Comparison of ENCODE assay signal across 28 cellular contexts in genomic region chr16:62891-63290, GRCh38.
"Had no signal": no experiment of that assay in that cellular context is flagged by ENCODE, and none has a peak within 500 bp of the region (broad histone marks: within the 10 kb centered on the region; RNA-seq: fewer than 3 reads in every experiment).

No MANE protein-coding gene starts in this region.

- H3K4me3 ChIP-seq: adrenal gland, body of pancreas, colonic mucosa, esophagus squamous epithelium, gastroesophageal sphincter had no signal

- H3K27ac ChIP-seq: adrenal gland, body of pancreas, colonic mucosa, epithelial cell of prostate, esophagus squamous epithelium, gastroesophageal sphincter had no signal

- H3K27me3 ChIP-seq: adrenal gland, body of pancreas, colonic mucosa, esophagus squamous epithelium, gastroesophageal sphincter had no signal

- DNase-seq: activated CD4-positive, alpha-beta memory T cell treated with anti-CD3 and anti-CD28 coated beads for 36 hours; activated CD4-positive, alpha-beta T cell treated with anti-CD3 and anti-CD28 coated beads for 36 hours; activated CD4-positive, alpha-beta T cell treated with anti-CD3 and anti-CD28 coated beads, Interleukin-2, amount 10 ng/mL, durations not matched to agents 24 days and 14 days; activated CD4-positive, CD25-positive, alpha-beta regulatory T cell; activated CD4-positive, CD25-positive, alpha-beta regulatory T cell treated with anti-CD3 and anti-CD28 coated beads, Interleukin-2, amount 50 U/mL, for 72 hours; activated CD8-positive, alpha-beta memory T cell treated with anti-CD3 and anti-CD28 coated beads, Interleukin-2, amount 10 ng/mL, durations not matched to agents 7 days and 5 days; activated CD8-positive, alpha-beta memory T cell treated with anti-CD3 and anti-CD28 coated beads, Interleukin-2, amount 50 U/mL, for 4 hours; activated CD8-positive, alpha-beta T cell treated with anti-CD3 and anti-CD28 coated beads, Interleukin-2, amount 10 ng/mL, durations not matched to agents 7 days and 5 days; activated effector memory CD4-positive, alpha-beta T cell treated with anti-CD3 and anti-CD28 coated beads, Interleukin-2, amount 50 U/mL, for 16 hours; activated naive CD4-positive, alpha-beta T cell treated with anti-CD3 and anti-CD28 coated beads for 36 hours; activated naive CD8-positive, alpha-beta T cell treated with anti-CD3 and anti-CD28 coated beads for 36 hours; activated naive CD8-positive, alpha-beta T cell treated with anti-CD3 and anti-CD28 coated beads, Interleukin-2, amount 50 U/mL, for 24 hours; activated T-cell treated with anti-CD3 and anti-CD28 coated beads, Interleukin-2, amount 50 U/mL, for 1 hour; activated T-cell treated with anti-CD3 and anti-CD28 coated beads, Interleukin-2, amount 50 U/mL, for 48 hours; adrenal gland; amygdala; body of pancreas; central memory CD4-positive, alpha-beta T cell; cerebellar nuclear complex; colonic mucosa; effector CD8-positive, alpha-beta T cell; esophagus squamous epithelium; foreskin melanocyte; T-helper 1 cell; T-helper 17 cell; T1000 had no signal

- H3K9me3 ChIP-seq: adrenal gland, body of pancreas, colonic mucosa, esophagus squamous epithelium, gastroesophageal sphincter had no signal

- ATAC-seq: activated CD4-positive, alpha-beta T cell treated with anti-CD3 and anti-CD28 coated beads for 36 hours; activated CD8-positive, alpha-beta memory T cell treated with anti-CD3 and anti-CD28 coated beads, Interleukin-2, amount 10 ng/mL, durations not matched to agents 7 days and 5 days; activated CD8-positive, alpha-beta T cell treated with anti-CD3 and anti-CD28 coated beads, Interleukin-2, amount 10 ng/mL, durations not matched to agents 7 days and 5 days; activated naive CD8-positive, alpha-beta T cell treated with anti-CD3 and anti-CD28 coated beads, Interleukin-2, amount 50 U/mL, for 24 hours; body of pancreas; gastroesophageal sphincter; T-helper 17 cell had no signal

- H3K4me1 ChIP-seq: adrenal gland, colonic mucosa had no signal

- H3K36me3 ChIP-seq: colonic mucosa had no signal
